ENCODE assay signal across 1 cellular context in genomic region chr3:11618897-11619296, GRCh38.
TF ChIP-seq lines count a peak whose summit lies in the region.

No MANE protein-coding gene starts in this region.

TF ChIP-seq in WTC11, 78 proteins besides CTCF, POLR2A, EP300 and RAD21 (continued from another document):
- TF ChIP-seq MLX (CRISPR knock-in tag; IDR thresholded peaks at IDR 0.05), result no peak
- no peak for TF ChIP-seq OVOL2 (CRISPR knock-in tag; IDR thresholded peaks at IDR 0.05; ENCODE audit: borderline replicate concordance)
- TF ChIP-seq ZNF219 (CRISPR knock-in tag; IDR thresholded peaks at IDR 0.05; ENCODE audit: borderline replicate concordance), result no peak
- no peak for TF ChIP-seq IRF2 (CRISPR knock-in tag; IDR thresholded peaks at IDR 0.05; ENCODE audit: borderline replicate concordance, low read depth)
- TF ChIP-seq JAZF1 (CRISPR knock-in tag; IDR thresholded peaks at IDR 0.05), result no peak
- no peak for TF ChIP-seq TEAD4 (CRISPR knock-in tag; IDR thresholded peaks at IDR 0.05)
- TF ChIP-seq PRRX2 (CRISPR knock-in tag; IDR thresholded peaks at IDR 0.05), result no peak
